8 cellular contexts compared by ENCODE assay signal in genomic region chr1:115138973-115139372, GRCh38. TPM values are rescaled to one million over a fixed set of nuclear protein-coding genes. Genes with fewer than 3 reads are reported as not detected.
DNase-seq lines count a peak whose midpoint lies in the region; ATAC-seq, FAIRE-seq and TF ChIP-seq lines count a peak whose summit lies in the region.

No MANE protein-coding gene starts in this region.

- intact Hi-C loops in activated CD4-positive, alpha-beta T cell treated with anti-CD3 and anti-CD28 coated beads, Interleukin-2, amount 10 ng/mL, durations not matched to agents 24 days and 14 days (cut with micrococcal nuclease) = loop anchor here (1.0 kb wide), 2 partner anchors 330 to 456 kb away; no protein-coding TSS in a partner anchor

- H3K27ac Mint-ChIP-seq in activated CD4-positive, alpha-beta T cell treated with anti-CD3 and anti-CD28 coated beads, Interleukin-2, amount 10 ng/mL, durations not matched to agents 24 days and 14 days = no peak overlapping the region

- TF ChIP-seq CTCF in liver (IDR thresholded peaks at IDR 0.05; ENCODE audit: low read depth, low read length, missing input control) = peak; percentile 95

- no peak overlapping the region for H3K4me3 ChIP-seq in liver (ENCODE audit: low read depth in 1 of 3, low read length in 3 of 3)

- H3K36me3 Mint-ChIP-seq in activated CD4-positive, alpha-beta T cell treated with anti-CD3 and anti-CD28 coated beads, Interleukin-2, amount 10 ng/mL, durations not matched to agents 24 days and 14 days (ENCODE audit: low read depth) = no peaks in the 10 kb centered on the region

- no peaks in the 10 kb centered on the region for H3K36me3 ChIP-seq in liver (ENCODE audit: control insufficient read depth in 4 of 4, insufficient read depth in 3 of 4, low read depth in 1 of 4, low read length in 3 of 4)

- WGBS in liver = 7% methylated on average over 13 of the region's 13 CpGs

- peak; percentile 76 for FAIRE-seq in GM19239 (lab: Jason Lieb, UNC)

- peak overlapping the region; percentile 22 for H3K4me3 Mint-ChIP-seq in activated CD4-positive, alpha-beta T cell treated with anti-CD3 and anti-CD28 coated beads, Interleukin-2, amount 10 ng/mL, durations not matched to agents 24 days and 14 days

- peaks cover 0 to 14% (median under 1%) of the 10 kb centered on the region in 4 donors for H3K27me3 ChIP-seq in liver (ENCODE audit: control insufficient read depth in 4 of 4, insufficient read depth in 4 of 4, low read length in 3 of 4)

- peaks cover 21% of the 10 kb centered on the region for H3K27me3 Mint-ChIP-seq in activated CD4-positive, alpha-beta T cell treated with anti-CD3 and anti-CD28 coated beads, Interleukin-2, amount 10 ng/mL, durations not matched to agents 24 days and 14 days

- TF ChIP-seq RAD21 in liver (IDR thresholded peaks at IDR 0.05) = peak; percentile 99

- H3K27ac ChIP-seq in liver (ENCODE audit: low read depth in 1 of 2, low read length in 2 of 2) = no peak overlapping the region

- H3K4me1 ChIP-seq in liver (ENCODE audit: control insufficient read depth in 4 of 4, insufficient read depth in 4 of 4, low read length in 3 of 4) = peaks cover 0 to 4% (median 1%) of the 10 kb centered on the region in 4 donors

- peaks cover 3% of the 10 kb centered on the region for H3K4me1 Mint-ChIP-seq in activated CD4-positive, alpha-beta T cell treated with anti-CD3 and anti-CD28 coated beads, Interleukin-2, amount 10 ng/mL, durations not matched to agents 24 days and 14 days

- H3K9me3 Mint-ChIP-seq in activated CD4-positive, alpha-beta T cell treated with anti-CD3 and anti-CD28 coated beads, Interleukin-2, amount 10 ng/mL, durations not matched to agents 24 days and 14 days = no peaks in the 10 kb centered on the region

- peak; percentile 74 for ATAC-seq in HG03457 (IDR thresholded peaks at IDR 0.05; ENCODE audit: unreplicated experiment)

- DNase-seq in Ammon's horn (ENCODE audit: low spot score) (peak; percentile 92), GM19239 (ENCODE audit: insufficient read length, low spot score) (peak; percentile 57), NCI-H524 treated with DMSO at 0.1 percent for 48 hours (lab: John Stamatoyannopoulos, UW) (peak; percentile 55), dedifferentiated amniotic fluid mesenchymal stem cell (ENCODE audit: extremely low spot score) (peak; percentile 92)
- DNase-seq in activated CD4-positive, alpha-beta T cell treated with anti-CD3 and anti-CD28 coated beads, Interleukin-2, amount 10 ng/mL, durations not matched to agents 24 days and 14 days = peak; percentile 88
- DNase-seq in stimulated activated CD4-positive, alpha-beta T cell treated with anti-CD3 and anti-CD28 coated beads, TNF-alpha, amount 100 ng/mL, for 24 hours (ENCODE audit: low read depth in 3 of 3) = peak; percentile 19 to 62 (median 40)

- no peak overlapping the region for H3K9ac ChIP-seq in liver (ENCODE audit: low read depth in 1 of 2, low read length in 2 of 2)

- no peaks in the 10 kb centered on the region for H3K9me3 ChIP-seq in liver (ENCODE audit: control insufficient read depth in 4 of 4, low read length in 3 of 4)

TF ChIP-seq in liver, 16 proteins besides CTCF, POLR2A, EP300 and RAD21:
- no peak for TF ChIP-seq FOXA2 (IDR thresholded peaks at IDR 0.05)
- no peak for TF ChIP-seq REST (IDR thresholded peaks at IDR 0.05)
- no peak for TF ChIP-seq TAF1 (conservative IDR thresholded peaks at IDR 0.05)
- TF ChIP-seq RXRA (IDR thresholded peaks at IDR 0.05) = peak in 1 of 2 donors; percentile 25
- no peak for TF ChIP-seq HNF4G (IDR thresholded peaks at IDR 0.05)

RNA-seq across cellular contexts. Expression of gene TSPAN2, which starts 49.7 kb away (rescaled TPM):
- 0.21 and 0.31 TPM in 2 replicates for total RNA-seq in activated CD4-positive, alpha-beta T cell treated with anti-CD3 and anti-CD28 coated beads, Interleukin-2, amount 10 ng/mL, durations not matched to agents 24 days and 14 days
- 1 to 10 TPM in 1 of 2 donors, under 1 TPM in 1; 0.33 to 1.5 TPM for total RNA-seq in liver
- polyA plus RNA-seq in liver = under 1 TPM; 0.13 to 0.27 TPM

Comparison
In these comparisons a context has a peak if more than half of its experiments do, and no peak if none do; other contexts are left out.
1. DNase-seq: peak in every context shown above with its lines; median percentile 92 in Ammon's horn; 92 in dedifferentiated amniotic fluid mesenchymal stem cell; 88 in activated CD4-positive, alpha-beta T cell treated with anti-CD3 and anti-CD28 coated beads, Interleukin-2, amount 10 ng/mL, durations not matched to agents 24 days and 14 days; 57 in GM19239; 55 in NCI-H524 treated with DMSO at 0.1 percent for 48 hours; 40 in stimulated activated CD4-positive, alpha-beta T cell treated with anti-CD3 and anti-CD28 coated beads, TNF-alpha, amount 100 ng/mL, for 24 hours.